In the genomic region with DNA sequence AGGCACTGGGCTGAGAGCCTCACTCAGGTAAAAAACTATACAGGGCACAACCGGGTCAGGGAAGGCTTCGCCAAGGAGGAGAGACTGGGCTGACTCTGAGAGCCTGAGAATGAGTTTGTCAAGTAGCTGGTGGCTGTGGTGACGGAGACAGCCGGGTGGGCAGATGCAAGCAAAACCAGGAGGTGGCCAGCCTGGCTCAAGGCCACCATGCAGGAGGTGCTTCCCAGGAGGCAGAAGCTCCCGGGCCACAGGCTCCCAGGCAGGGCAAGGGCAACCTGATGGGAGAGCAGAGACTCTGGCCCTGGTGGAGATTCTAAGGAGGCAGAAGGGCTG, we compare ENCODE assay signal across 12 cellular contexts. TPM values are rescaled to one million over a fixed set of nuclear protein-coding genes. Genes with fewer than 3 reads are reported as not detected.
DNase-seq lines count a peak whose midpoint lies in the region; ATAC-seq, FAIRE-seq and TF ChIP-seq lines count a peak whose summit lies in the region.
"Had no signal": no experiment of that assay in that cellular context is flagged by ENCODE, and none has a peak within 500 bp of the region (broad histone marks: within the 10 kb centered on the region; RNA-seq: fewer than 3 reads in every experiment).

No MANE protein-coding gene starts in this region.

- H3K36me3 ChIP-seq in NT2/D1 (ENCODE audit: insufficient read depth, insufficient read length, low read length) (no peaks in the 10 kb centered on the region), pancreas (no peaks in the 10 kb centered on the region), SJCRH30 (no peaks in the 10 kb centered on the region)
- H3K36me3 ChIP-seq: right atrium auricular region, uterus had no signal

- FAIRE-seq in pancreas (lab: Jason Lieb, UNC) = no peak
- FAIRE-seq: GM12892 had no signal

- peak overlapping the region; percentile 63 for H3K9ac ChIP-seq in NT2/D1 (ENCODE audit: insufficient read length, low read depth)

- H3K4me3 ChIP-seq in NT2/D1 (ENCODE audit: insufficient read length, low read depth) (peak overlapping the region; percentile 30), coronary artery (peak overlapping the region; percentile 84), pancreas (peak overlapping the region in 1 of 4 donors; percentile 1), SJCRH30 (no peak overlapping the region)
- H3K4me3 ChIP-seq: uterus had no signal

- TF ChIP-seq CTCF in coronary artery (IDR thresholded peaks at IDR 0.05) (no peak), pancreas (IDR thresholded peaks at IDR 0.05) (no peak)

- WGBS in pancreas, 2 donors = 10% methylated on average over 5 of the region's 5 CpGs

- no peak overlapping the region for H3K27ac ChIP-seq in coronary artery
- no peak overlapping the region for H3K27ac ChIP-seq in pancreas
- no peak overlapping the region for H3K27ac ChIP-seq in SJCRH30
- H3K27ac ChIP-seq: right atrium auricular region had no signal

- H3K4me1 ChIP-seq in NT2/D1 (ENCODE audit: insufficient read depth, insufficient read length) = peaks cover 27% of the 10 kb centered on the region
- H3K4me1 ChIP-seq in pancreas = peaks cover 13 to 14% (median 13%) of the 10 kb centered on the region in 3 donors
- no peaks in the 10 kb centered on the region for H3K4me1 ChIP-seq in SJCRH30
- H3K4me1 ChIP-seq: uterus had no signal

- DNase-seq in NT2/D1 (ENCODE audit: low read depth, low spot score) = no peak
- DNase-seq in coronary artery (ENCODE audit: low spot score) = no peak
- DNase-seq in pancreas = no peak
- no peak for DNase-seq in NCI-H69 (lab: John Stamatoyannopoulos, UW)
- DNase-seq in RPMI8226 = no peak
- no peak for DNase-seq in retina
- no peak for DNase-seq in SJCRH30

- H3K27me3 ChIP-seq in NT2/D1 (ENCODE audit: insufficient read depth, insufficient read length) (peaks cover 83% of the 10 kb centered on the region), pancreas (peaks cover 0 to 6% (median 0%) of the 10 kb centered on the region in 4 donors), SJCRH30 (no peaks in the 10 kb centered on the region)

- intact Hi-C loops in pancreas (cut with DNase I) = loop anchor here in 2 of 3 donors (5.0 to 10.0 kb wide), 3 partner anchors 182 to 339 kb away; no protein-coding TSS in a partner anchor

- ATAC-seq in GM18502 (IDR thresholded peaks at IDR 0.05; ENCODE audit: poor library complexity, unreplicated experiment) (peak; percentile 21), pancreas (peak in 3 of 4 donors; percentile 16 to 25 (median 16))

- H3K9me3 ChIP-seq in NT2/D1 (ENCODE audit: insufficient read depth, low read length) (no peaks in the 10 kb centered on the region), pancreas (no peaks in the 10 kb centered on the region), SJCRH30 (replicated peaks) (no peaks in the 10 kb centered on the region)
- H3K9me3 ChIP-seq: right atrium auricular region, uterus had no signal

RNA-seq across cellular contexts. Expression of gene INHBB, which starts 2.9 kb away (rescaled TPM):
- total RNA-seq in pancreas = 1 to 10 TPM in 4 of 6 donors, under 1 TPM in 2; 0.59 to 3.6 (median 2.5) TPM
- 1 to 10 TPM; 1.6 to 5.1 TPM for polyA plus RNA-seq in pancreas
- total RNA-seq in SJCRH30 (2014; rRNA removed; shearing (Covaris generic)) = not detected in 2 replicates
- total RNA-seq: activated CD4-positive, alpha-beta T cell treated with anti-CD3 and anti-CD28 coated beads, Interleukin-2, amount 10 ng/mL, durations not matched to agents 7 days and 5 days had no signal
